32 cellular contexts compared by ENCODE assay signal in the genomic region with DNA sequence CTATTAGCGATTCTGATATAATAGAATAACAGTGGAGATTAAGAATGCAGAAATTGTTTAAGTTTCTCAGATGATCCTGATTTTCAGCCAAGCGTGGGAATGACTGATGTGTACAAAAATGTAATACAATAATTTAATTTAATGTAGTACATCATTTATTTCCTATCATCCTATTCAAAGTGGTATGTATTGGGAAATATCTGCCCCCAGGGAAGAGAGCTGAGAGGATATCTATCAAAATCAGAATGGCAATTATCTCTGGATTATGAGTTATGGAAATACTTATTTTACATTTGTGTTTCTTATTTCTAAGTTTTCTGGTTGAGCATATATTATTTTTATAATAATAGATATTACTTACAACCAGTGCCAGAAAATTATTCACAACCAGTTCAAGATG. TPM values are rescaled to one million over a fixed set of nuclear protein-coding genes. Genes with fewer than 3 reads are reported as not detected.
"Had no signal": no experiment of that assay in that cellular context is flagged by ENCODE, and none has a peak within 500 bp of the region (broad histone marks: within the 10 kb centered on the region; RNA-seq: fewer than 3 reads in every experiment).

No MANE protein-coding gene starts in this region.

- H3K4me1 ChIP-seq: suprapubic skin, testis, thyroid gland, tibial nerve, upper lobe of left lung, upper lobe of right lung, uterus, vagina had no signal

- H3K27ac ChIP-seq: stomach, suprapubic skin, testis, thoracic aorta, thyroid gland, tibial artery, tibial nerve, transverse colon, upper lobe of left lung, upper lobe of right lung, uterus, vagina had no signal

- H3K27me3 ChIP-seq: suprapubic skin, testis, thyroid gland, tibial artery, tibial nerve, transverse colon, upper lobe of left lung, upper lobe of right lung, uterus, vagina had no signal

- H3K27ac Mint-ChIP-seq: stimulated activated effector memory CD8-positive, alpha-beta T cell treated with anti-CD3 and anti-CD28 coated beads, Interleukin-12 subunit alpha, Interleukin-12 subunit beta, amount 100 ng/mL, for 72 hours; stimulated activated memory B cell treated with anti-CD40 and anti-IgM and Interleukin-4, amounts not matched to agents 10 μg/mL and 1 μg/mL and 100 μg/mL, for 72 hours; stimulated activated naive B cell treated with anti-CD40 and anti-IgM and Interleukin-4, amounts not matched to agents 10 μg/mL and 1 μg/mL and 100 μg/mL, for 72 hours; stimulated activated naive CD8-positive, alpha-beta T cell treated with anti-CD3 and anti-CD28 coated beads, Interleukin-15, amount 100 ng/mL, for 72 hours; stimulated activated naive CD8-positive, alpha-beta T cell treated with anti-CD3 and anti-CD28 coated beads, Interleukin-15, Interleukin-2, amounts not matched to agents 100 ng/mL and 50 ng/mL, for 24 hours; type B pancreatic cell had no signal

- H3K9me3 ChIP-seq: stomach, suprapubic skin, testis, thoracic aorta, thyroid gland, tibial artery, tibial nerve, transverse colon, upper lobe of left lung, upper lobe of right lung, uterus, vagina had no signal

- H3K4me3 ChIP-seq: stomach, suprapubic skin, testis, thoracic aorta, thyroid gland, tibial artery, tibial nerve, transverse colon, upper lobe of left lung, upper lobe of right lung, uterus, vagina had no signal

- H3K36me3 Mint-ChIP-seq: stimulated activated effector memory CD8-positive, alpha-beta T cell treated with anti-CD3 and anti-CD28 coated beads, Interleukin-12 subunit alpha, Interleukin-12 subunit beta, amount 100 ng/mL, for 72 hours; stimulated activated memory B cell treated with anti-CD40 and anti-IgM and Interleukin-4, amounts not matched to agents 10 μg/mL and 1 μg/mL and 100 μg/mL, for 72 hours; stimulated activated naive B cell treated with anti-CD40 and anti-IgM and Interleukin-4, amounts not matched to agents 10 μg/mL and 1 μg/mL and 100 μg/mL, for 72 hours; type B pancreatic cell had no signal

- ATAC-seq: stimulated activated effector memory CD8-positive, alpha-beta T cell treated with anti-CD3 and anti-CD28 coated beads, Interleukin-12 subunit alpha, Interleukin-12 subunit beta, amount 100 ng/mL, for 72 hours; stimulated activated memory B cell treated with anti-CD40 and anti-IgM and Interleukin-4, amounts not matched to agents 10 μg/mL and 1 μg/mL and 100 μg/mL, for 72 hours; stimulated activated naive B cell treated with anti-CD40 and anti-IgM and Interleukin-4, amounts not matched to agents 10 μg/mL and 1 μg/mL and 100 μg/mL, for 72 hours; stimulated activated naive CD8-positive, alpha-beta T cell treated with anti-CD3 and anti-CD28 coated beads, Interleukin-15, amount 100 ng/mL, for 72 hours; stimulated activated naive CD8-positive, alpha-beta T cell treated with anti-CD3 and anti-CD28 coated beads, Interleukin-15, Interleukin-2, amounts not matched to agents 100 U/mL and 50 U/mL, for 24 hours; upper lobe of right lung had no signal

- DNase-seq: stimulated activated CD4-positive, alpha-beta T cell treated with anti-CD3 and anti-CD28 coated beads, Interleukin-2, amount 100 ng/mL, for 48 hours; stimulated activated CD4-positive, alpha-beta T cell treated with anti-CD3 and anti-CD28 coated beads, Interleukin-4, amount 100 ng/mL, for 1 hour; stimulated activated CD4-positive, alpha-beta T cell treated with anti-CD3 and anti-CD28 coated beads, Interleukin-4, amount 100 ng/mL, for 24 hours; stimulated activated CD4-positive, alpha-beta T cell treated with anti-CD3 and anti-CD28 coated beads, Interleukin-4, amount 100 ng/mL, for 4 hours; stimulated activated CD8-positive, alpha-beta memory T cell treated with anti-CD3 and anti-CD28 coated beads, Interleukin-4, amount 100 ng/mL, for 48 hours; stimulated activated naive B cell treated with anti-CD40 and anti-IgM and Interleukin-4, amounts not matched to agents 10 μg/mL and 1 μg/mL and 100 μg/mL, for 72 hours; stimulated activated naive CD4-positive, alpha-beta T cell; stimulated activated naive CD4-positive, alpha-beta T cell treated with Interleukin-2 at 50 U/mL for 16 hours; stimulated activated naive CD8-positive, alpha-beta T cell treated with anti-CD3 and anti-CD28 coated beads, Interleukin-15, amount 100 ng/mL, for 72 hours; stimulated activated naive CD8-positive, alpha-beta T cell treated with anti-CD3 and anti-CD28 coated beads, Interleukin-15, Interleukin-2, amounts not matched to agents 100 U/mL and 50 U/mL, for 24 hours; stomach; substantia nigra; testis; thyroid gland; tibial artery; transverse colon; trophoblast cell; upper lobe of left lung; upper lobe of right lung; uterus had no signal

- H3K4me1 Mint-ChIP-seq: stimulated activated effector memory CD8-positive, alpha-beta T cell treated with anti-CD3 and anti-CD28 coated beads, Interleukin-12 subunit alpha, Interleukin-12 subunit beta, amount 100 ng/mL, for 72 hours; stimulated activated memory B cell treated with anti-CD40 and anti-IgM and Interleukin-4, amounts not matched to agents 10 μg/mL and 1 μg/mL and 100 μg/mL, for 72 hours; stimulated activated naive B cell treated with anti-CD40 and anti-IgM and Interleukin-4, amounts not matched to agents 10 μg/mL and 1 μg/mL and 100 μg/mL, for 72 hours; stimulated activated naive CD8-positive, alpha-beta T cell treated with anti-CD3 and anti-CD28 coated beads, Interleukin-15, amount 100 ng/mL, for 72 hours had no signal

- H3K36me3 ChIP-seq: stomach, suprapubic skin, thoracic aorta, thyroid gland, tibial artery, tibial nerve, transverse colon, upper lobe of left lung, upper lobe of right lung, uterus, vagina had no signal

- H3K27me3 Mint-ChIP-seq: stimulated activated memory B cell treated with anti-CD40 and anti-IgM and Interleukin-4, amounts not matched to agents 10 μg/mL and 1 μg/mL and 100 μg/mL, for 72 hours; type B pancreatic cell had no signal

- H3K4me3 Mint-ChIP-seq: stimulated activated effector memory CD8-positive, alpha-beta T cell treated with anti-CD3 and anti-CD28 coated beads, Interleukin-12 subunit alpha, Interleukin-12 subunit beta, amount 100 ng/mL, for 72 hours; stimulated activated memory B cell treated with anti-CD40 and anti-IgM and Interleukin-4, amounts not matched to agents 10 μg/mL and 1 μg/mL and 100 μg/mL, for 72 hours; stimulated activated naive B cell treated with anti-CD40 and anti-IgM and Interleukin-4, amounts not matched to agents 10 μg/mL and 1 μg/mL and 100 μg/mL, for 72 hours; stimulated activated naive CD8-positive, alpha-beta T cell treated with anti-CD3 and anti-CD28 coated beads, Interleukin-15, amount 100 ng/mL, for 72 hours; stimulated activated naive CD8-positive, alpha-beta T cell treated with anti-CD3 and anti-CD28 coated beads, Interleukin-15, Interleukin-2, amounts not matched to agents 100 ng/mL and 50 ng/mL, for 24 hours; type B pancreatic cell had no signal

- H3K9me3 Mint-ChIP-seq: stimulated activated effector memory CD8-positive, alpha-beta T cell treated with anti-CD3 and anti-CD28 coated beads, Interleukin-12 subunit alpha, Interleukin-12 subunit beta, amount 100 ng/mL, for 72 hours; stimulated activated memory B cell treated with anti-CD40 and anti-IgM and Interleukin-4, amounts not matched to agents 10 μg/mL and 1 μg/mL and 100 μg/mL, for 72 hours; stimulated activated naive B cell treated with anti-CD40 and anti-IgM and Interleukin-4, amounts not matched to agents 10 μg/mL and 1 μg/mL and 100 μg/mL, for 72 hours; stimulated activated naive CD8-positive, alpha-beta T cell treated with anti-CD3 and anti-CD28 coated beads, Interleukin-15, amount 100 ng/mL, for 72 hours; stimulated activated naive CD8-positive, alpha-beta T cell treated with anti-CD3 and anti-CD28 coated beads, Interleukin-15, Interleukin-2, amounts not matched to agents 100 ng/mL and 50 ng/mL, for 24 hours; type B pancreatic cell had no signal

RNA-seq across cellular contexts. Expression of gene FABP2, which starts 3.9 kb away (rescaled TPM):
- total RNA-seq: subcutaneous adipose tissue, suprapubic skin, temporal lobe, testis, thoracic aorta, thyroid gland, tibial nerve, upper lobe of left lung, upper lobe of right lung, ureter, urinary bladder, uterus, vagina had no signal
- polyA plus RNA-seq: urinary bladder had no signal
